Comparison of ENCODE assay signal across 8 cellular contexts in genomic region chr12:14952295-14952995, GRCh38. TPM values are rescaled to one million over a fixed set of nuclear protein-coding genes. Genes with fewer than 3 reads are reported as not detected.
DNase-seq lines count a peak whose midpoint lies in the region; ATAC-seq, FAIRE-seq and TF ChIP-seq lines count a peak whose summit lies in the region.

No MANE protein-coding gene starts in this region.

- ATAC-seq in HG02798 (IDR thresholded peaks at IDR 0.05; ENCODE audit: poor library complexity, unreplicated experiment) = peak; percentile 70
- peak; percentile 90 for ATAC-seq in left lung
- ATAC-seq in WTC11 = no peak

- H3K4me1 Mint-ChIP-seq in brain (peaks cover 69% of the 10 kb centered on the region), type B pancreatic cell (ENCODE audit: unreplicated experiment) (peaks cover 14% of the 10 kb centered on the region), WTC11 (peaks cover 22% of the 10 kb centered on the region)

- H3K27me3 Mint-ChIP-seq in brain (no peaks in the 10 kb centered on the region), type B pancreatic cell (peaks cover 3% of the 10 kb centered on the region), WTC11 (ENCODE audit: low read depth) (no peaks in the 10 kb centered on the region; the same call in 1 of the 2 replicates)

- H3K9me3 ChIP-seq in left lung = no peaks in the 10 kb centered on the region

- POLR2A ChIA-PET in WTC11 (lab: Charles Lee) = no interaction called here

- no peak overlapping the region for H3K4me3 ChIP-seq in left lung

- H3K36me3 ChIP-seq in left lung = peaks cover 0 to 27% of the 10 kb centered on the region in 2 donors

- peak overlapping the region; percentile 3 to 83 (median 44) for H3K27ac Mint-ChIP-seq in brain
- peak overlapping the region; percentile 14 for H3K27ac Mint-ChIP-seq in type B pancreatic cell
- H3K27ac Mint-ChIP-seq in WTC11 = no peak overlapping the region

- no peak for TF ChIP-seq CTCF in brain (conservative IDR thresholded peaks at IDR 0.05)
- TF ChIP-seq CTCF in left lung (IDR thresholded peaks at IDR 0.05) = no peak
- TF ChIP-seq CTCF in type B pancreatic cell (conservative IDR thresholded peaks at IDR 0.05) = no peak
- TF ChIP-seq CTCF in WTC11 (IDR thresholded peaks at IDR 0.05) = no peak

- CTCF ChIA-PET in WTC11 (lab: Charles Lee) = no interaction called here

- H3K27me3 ChIP-seq in left lung = no peaks in the 10 kb centered on the region

- H3K27ac ChIP-seq in left lung = peak overlapping the region; percentile 82 to 98

- H3K9me3 Mint-ChIP-seq in brain (no peaks in the 10 kb centered on the region), type B pancreatic cell (peaks cover 6% of the 10 kb centered on the region), WTC11 (no peaks in the 10 kb centered on the region)

- intact Hi-C loops in left lung (cut with DNase I) = no loop called here

- H3K4me1 ChIP-seq in left lung = peaks cover 42 to 100% of the 10 kb centered on the region in 2 donors

- peak; percentile 91 for FAIRE-seq in GM12891 (lab: Jason Lieb, UNC)

- no peak for TF ChIP-seq POLR2A in GM12891 (IDR thresholded peaks at IDR 0.05; ENCODE audit: low read depth, low read length)

- peak; percentile 72 for DNase-seq in A172 (ENCODE audit: low spot score)
- DNase-seq in GM12891 (ENCODE audit: insufficient read length, low spot score) = no peak
- peak; percentile 39 for DNase-seq in NCI-H510A (lab: John Stamatoyannopoulos, UW)
- DNase-seq in left lung = no peak
- DNase-seq in type B pancreatic cell (ENCODE audit: extremely low spot score, unreplicated experiment) = no peak
- DNase-seq in WTC11 (ENCODE audit: low spot score) = no peak

- H3K36me3 Mint-ChIP-seq in brain (no peaks in the 10 kb centered on the region), type B pancreatic cell (peaks cover 14% of the 10 kb centered on the region), WTC11 (no peaks in the 10 kb centered on the region)

- no peak overlapping the region for H3K4me3 Mint-ChIP-seq in brain
- peak overlapping the region; percentile 6 for H3K4me3 Mint-ChIP-seq in type B pancreatic cell
- no peak overlapping the region for H3K4me3 Mint-ChIP-seq in WTC11

TF ChIP-seq in GM12891, 5 proteins besides CTCF, POLR2A, EP300 and RAD21:
- TF ChIP-seq SPI1 (IDR thresholded peaks at IDR 0.05; ENCODE audit: low read depth, low read length) = peak; percentile 73
- no peak for TF ChIP-seq POU2F2 (IDR thresholded peaks at IDR 0.05; ENCODE audit: low read depth, low read length)
TF ChIP-seq in GM12891: peak in this region for 1.

TF ChIP-seq in WTC11, 78 proteins besides CTCF, POLR2A, EP300 and RAD21:
- TF ChIP-seq ZSCAN18 (CRISPR knock-in tag; IDR thresholded peaks at IDR 0.05) (no peak), SMAD4 (CRISPR knock-in tag; IDR thresholded peaks at IDR 0.05) (no peak), ETV6 (CRISPR knock-in tag; IDR thresholded peaks at IDR 0.05) (no peak), ATF3 (CRISPR knock-in tag; conservative IDR thresholded peaks at IDR 0.05) (no peak), TCF7 (CRISPR knock-in tag; IDR thresholded peaks at IDR 0.05; ENCODE audit: low read depth) (no peak), USF1 (CRISPR knock-in tag; IDR thresholded peaks at IDR 0.05) (no peak), RORB (CRISPR knock-in tag; IDR thresholded peaks at IDR 0.05) (no peak), SP1 (CRISPR knock-in tag; conservative IDR thresholded peaks at IDR 0.05) (no peak), RELA (CRISPR knock-in tag; IDR thresholded peaks at IDR 0.05; ENCODE audit: borderline replicate concordance) (no peak), NFATC4 (CRISPR knock-in tag; IDR thresholded peaks at IDR 0.05) (no peak), ESRRA (CRISPR knock-in tag; IDR thresholded peaks at IDR 0.05; ENCODE audit: borderline replicate concordance) (no peak), ZNF416 (CRISPR knock-in tag; IDR thresholded peaks at IDR 0.05) (no peak), STAT6 (CRISPR knock-in tag; conservative IDR thresholded peaks at IDR 0.05; ENCODE audit: low read depth) (no peak), ZNF423 (CRISPR knock-in tag; IDR thresholded peaks at IDR 0.05) (no peak), GTF2I (CRISPR knock-in tag; conservative IDR thresholded peaks at IDR 0.05) (no peak), ZBTB21 (CRISPR knock-in tag; IDR thresholded peaks at IDR 0.05; ENCODE audit: borderline replicate concordance) (no peak), MXD4 (CRISPR knock-in tag; IDR thresholded peaks at IDR 0.05; ENCODE audit: borderline replicate concordance) (no peak), ZNF232 (CRISPR knock-in tag; IDR thresholded peaks at IDR 0.05) (no peak), SOX15 (CRISPR knock-in tag; IDR thresholded peaks at IDR 0.05) (no peak)
TF ChIP-seq in WTC11: peak in this region for 0.

RNA-seq across cellular contexts. Expression of gene ARHGDIB, which starts 9.0 kb away (rescaled TPM):
- total RNA-seq in A172 (2014; rRNA removed; shearing (Covaris generic)) = 2.7 and 11.1 TPM in 2 replicates
- polyA plus RNA-seq in GM12891 (2012; ENCODE audit: low read depth, missing spikeins) = 899 TPM
- polyA plus RNA-seq in brain (ENCODE audit: insufficient read depth, low read depth, low replicate concordance) = 38.1 TPM
- total RNA-seq in left lung = 100 to 1,000 TPM; 168 to 314 TPM
- total RNA-seq in type B pancreatic cell (ENCODE audit: low replicate concordance) = 17.0 and 60.8 TPM in 2 replicates
- total RNA-seq in WTC11 (2021) = 0.80 to 2.3 TPM (median 1.6 TPM) in 3 replicates

RNA-seq across cellular contexts. Expression of gene ERP27, which starts 14.1 kb away (rescaled TPM):
- not detected in 2 replicates for total RNA-seq in A172 (2014; rRNA removed; shearing (Covaris generic))
- polyA plus RNA-seq in GM12891 (2012; ENCODE audit: low read depth, missing spikeins) = 0.62 TPM
- not detected for polyA plus RNA-seq in brain (ENCODE audit: insufficient read depth, low read depth, low replicate concordance)
- total RNA-seq in left lung (10 to 100 TPM in 1 of 2 donors, 1 to 10 TPM in 1; 5.3 to 16.2 TPM), type B pancreatic cell (ENCODE audit: low replicate concordance) (12.4 and 42.3 TPM in 2 replicates), WTC11 (2021) (0.09 to 0.14 TPM in 2 of 3 replicates, not detected in the other)

RNA-seq across cellular contexts. Expression of gene PDE6H, which starts 20.4 kb away (rescaled TPM):
- total RNA-seq in A172 (2014; rRNA removed; shearing (Covaris generic)) = not detected in 2 replicates
- not detected for polyA plus RNA-seq in GM12891 (2012; ENCODE audit: low read depth, missing spikeins)
- not detected for polyA plus RNA-seq in brain (ENCODE audit: insufficient read depth, low read depth, low replicate concordance)
- not detected for total RNA-seq in left lung
- total RNA-seq in type B pancreatic cell (ENCODE audit: low replicate concordance) = not detected in 2 replicates
- not detected in 3 replicates for total RNA-seq in WTC11 (2021)

Comparison
In these comparisons a context has a peak if more than half of its experiments do, and no peak if none do; other contexts are left out.
1. DNase-seq: peak in A172 (single experiment) and NCI-H510A (single experiment); none in GM12891 (single experiment), left lung (0 of 2), type B pancreatic cell (single experiment) and WTC11 (single experiment).